In the genomic region with DNA sequence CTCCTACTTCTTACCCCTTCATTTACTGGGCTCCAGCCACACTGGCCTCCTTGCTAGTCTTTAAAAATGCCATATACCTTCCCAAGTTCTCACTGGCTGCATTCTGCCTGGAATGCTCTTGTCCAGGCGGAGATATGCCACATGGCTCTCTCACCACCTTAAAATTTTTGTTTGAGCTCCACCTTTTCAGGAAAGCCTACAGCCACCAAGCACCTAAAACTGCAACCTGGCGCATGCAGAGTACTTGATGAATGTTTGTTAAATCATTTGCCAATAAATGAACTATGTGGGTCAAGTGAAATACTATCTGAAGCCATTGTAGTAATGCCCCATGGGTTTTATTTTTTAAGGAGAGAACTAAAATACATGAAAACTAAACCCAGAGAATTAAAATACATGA, we compare ENCODE assay signal across 22 cellular contexts.
"Had no signal": no experiment of that assay in that cellular context is flagged by ENCODE, and none has a peak within 500 bp of the region (broad histone marks: within the 10 kb centered on the region; RNA-seq: fewer than 3 reads in every experiment).

No MANE protein-coding gene starts in this region.

- H3K4me3 Mint-ChIP-seq: activated naive CD4-positive, alpha-beta T cell treated with anti-CD3 and anti-CD28 coated beads, Interleukin-2, amount 50 U/mL, for 24 hours had no signal

- H3K27ac ChIP-seq: breast epithelium, KMS-11 had no signal

- H3K27me3 ChIP-seq: breast epithelium had no signal

- H3K4me1 ChIP-seq: breast epithelium had no signal

- H3K27ac Mint-ChIP-seq: activated naive CD4-positive, alpha-beta T cell treated with anti-CD3 and anti-CD28 coated beads, Interleukin-2, amount 50 U/mL, for 24 hours had no signal

- H3K4me3 ChIP-seq: breast epithelium had no signal

- H3K27me3 Mint-ChIP-seq: activated naive CD4-positive, alpha-beta T cell treated with anti-CD3 and anti-CD28 coated beads, Interleukin-2, amount 50 U/mL, for 24 hours had no signal

- H3K9me3 Mint-ChIP-seq: activated naive CD4-positive, alpha-beta T cell treated with anti-CD3 and anti-CD28 coated beads, Interleukin-2, amount 50 U/mL, for 24 hours had no signal

- H3K9me3 ChIP-seq: breast epithelium had no signal

- DNase-seq: activated CD4-positive, alpha-beta T cell treated with anti-CD3 and anti-CD28 coated beads for 4 hours; activated CD4-positive, alpha-beta T cell treated with anti-CD3 and anti-CD28 coated beads, Interleukin-2, amount 50 U/mL, for 48 hours; activated effector memory CD4-positive, alpha-beta T cell treated with Interleukin-2 at 50 U/mL for 16 hours; activated naive CD4-positive, alpha-beta T cell; activated T-cell treated with anti-CD3 and anti-CD28 coated beads for 4 hours; aorta; caudate nucleus; NCI-H1092; NCI-H1417; NCI-H1930; NCI-H2171; NCI-H2227 treated with DMSO at 0.1 percent for 48 hours; NCI-H446 treated with DMSO at 0.1 percent for 48 hours; NCI-H526; NCI-H774; NK-92 treated with Interleukin-12 subunit alpha and Interleukin-12 subunit beta, amount 100 ng/mL, for 24 hours; PC-3; SHP77 treated with DMSO at 0.1 percent for 48 hours had no signal

- ATAC-seq: activated CD4-positive, CD25-positive, alpha-beta regulatory T cell treated with anti-CD3 and anti-CD28 coated beads, Interleukin-2, amount 50 U/mL, for 24 hours; PC-3 had no signal

- H3K36me3 ChIP-seq: breast epithelium had no signal
